Comparison of ENCODE assay signal across 8 cellular contexts in genomic region chr13:32409561-32410440, GRCh38.
A peak's percentile ranks its signal among the peaks of the same experiment; 100 is the strongest.
DNase-seq lines count a peak whose midpoint lies in the region; ATAC-seq and TF ChIP-seq lines count a peak whose summit lies in the region.

No MANE protein-coding gene starts in this region.

- H3K4me3 ChIP-seq in fibroblast of mammary gland (ENCODE audit: control insufficient read depth, low read depth, low read length) (peak overlapping the region; percentile 16), muscle layer of colon (ENCODE audit: low read depth in 1 of 2, low read length in 2 of 2) (peak overlapping the region in 1 of 2 donors; percentile 13)

- TF ChIP-seq CTCF in fibroblast of mammary gland (conservative IDR thresholded peaks at IDR 0.05; ENCODE audit: control insufficient read depth, insufficient read depth, low read depth, low read length): no peak

- H3K36me3 ChIP-seq in muscle layer of colon (ENCODE audit: insufficient read depth, low read length): peaks cover 8% of the 10 kb centered on the region

- DNase-seq in AG08395 (ENCODE audit: low spot score): peak; percentile 42
- DNase-seq in NCI-H1436 (lab: John Stamatoyannopoulos, UW): peak; percentile 13
- DNase-seq in fibroblast of mammary gland (ENCODE audit: low read depth): peak; percentile 81
- no peak for DNase-seq in NCI-H2107 (lab: John Stamatoyannopoulos, UW)

- H3K27me3 ChIP-seq in muscle layer of colon (ENCODE audit: control insufficient read depth in 1 of 2, insufficient read depth in 2 of 2, low read length in 2 of 2): no peaks in the 10 kb centered on the region

- no peak overlapping the region for H3K9ac ChIP-seq in muscle layer of colon (ENCODE audit: low read length)

- H3K27ac ChIP-seq in muscle layer of colon (ENCODE audit: low read depth, low read length): peak overlapping the region; percentile 4

- H3K4me1 ChIP-seq in muscle layer of colon (ENCODE audit: insufficient read depth, low read length): no peaks in the 10 kb centered on the region

- no peaks in the 10 kb centered on the region for H3K9me3 ChIP-seq in muscle layer of colon (ENCODE audit: low read length)

- ATAC-seq in HG03457 (IDR thresholded peaks at IDR 0.05; ENCODE audit: unreplicated experiment) (no peak), HG02938 (IDR thresholded peaks at IDR 0.05; ENCODE audit: unreplicated experiment) (no peak), HG02678 (IDR thresholded peaks at IDR 0.05; ENCODE audit: unreplicated experiment) (no peak)
